Comparison of ENCODE assay signal across 28 cellular contexts in the genomic region with DNA sequence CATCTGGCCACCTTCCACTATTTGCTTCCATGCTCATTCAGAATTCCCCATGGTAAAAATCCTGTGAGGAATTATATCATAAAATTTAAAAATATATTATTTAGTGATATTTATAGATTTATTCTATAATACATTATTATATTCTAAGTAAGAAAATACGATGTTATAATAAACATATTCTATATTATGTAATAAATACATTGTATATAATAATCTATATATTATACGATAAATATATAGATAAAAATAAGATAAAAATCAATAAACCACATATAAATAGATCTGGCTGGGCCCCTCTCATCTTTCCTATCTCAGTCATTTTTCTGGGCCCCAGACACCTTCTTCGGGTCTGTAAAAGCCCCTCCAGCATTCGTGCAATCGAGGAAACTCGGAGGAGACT.
"Had no signal": no experiment of that assay in that cellular context is flagged by ENCODE, and none has a peak within 500 bp of the region (broad histone marks: within the 10 kb centered on the region; RNA-seq: fewer than 3 reads in every experiment).

No MANE protein-coding gene starts in this region.

- H3K9me3 Mint-ChIP-seq: activated naive CD4-positive, alpha-beta T cell treated with anti-CD3 and anti-CD28 coated beads, Interleukin-2, amount 50 U/mL, for 24 hours; activated T-helper 1 cell treated with anti-CD3 and anti-CD28 coated beads, Interleukin-12 subunit alpha, Interleukin-12 subunit beta, Interleukin-2, Interleukin-4 antibody, amounts not matched to agents 30 ng/mL and 10 ng/mL and 1 ng/mL, durations not matched to agents 14 hours and 24 hours and 36 hours; activated T-helper 2 cell treated with anti-CD3 and anti-CD28 coated beads, Interferon-gamma antibody, Interleukin-2, Interleukin-4, amounts not matched to agents 10 μg/mL and 5 μg/mL and 100 μg/mL, durations not matched to agents 14 hours and 24 hours and 36 hours had no signal

- H3K4me1 Mint-ChIP-seq: activated B cell treated with CpG ODN at 0.5 μM for 24 hours; activated CD8-positive, alpha-beta memory T cell treated with anti-CD3 and anti-CD28 coated beads, Interleukin-2, amount 10 ng/mL, durations not matched to agents 7 days and 5 days; activated naive CD4-positive, alpha-beta T cell treated with anti-CD3 and anti-CD28 coated beads, Interleukin-2, amount 50 U/mL, for 24 hours; activated naive CD8-positive, alpha-beta T cell treated with anti-CD3 and anti-CD28 coated beads for 36 hours; activated naive CD8-positive, alpha-beta T cell treated with anti-CD3 and anti-CD28 coated beads, Interleukin-2, amount 50 U/mL, for 24 hours had no signal

- H3K27ac ChIP-seq: adrenal gland, body of pancreas, gastrocnemius medialis, heart left ventricle, VCaP had no signal

- H3K36me3 ChIP-seq: adrenal gland, gastrocnemius medialis, heart left ventricle had no signal

- H3K4me1 ChIP-seq: adrenal gland, body of pancreas, gastrocnemius medialis, heart left ventricle had no signal

- H3K36me3 Mint-ChIP-seq: activated CD4-positive, alpha-beta memory T cell treated with anti-CD3 and anti-CD28 coated beads for 36 hours; activated CD8-positive, alpha-beta memory T cell treated with anti-CD3 and anti-CD28 coated beads, Interleukin-2, amount 10 ng/mL, durations not matched to agents 7 days and 5 days had no signal

- H3K27me3 ChIP-seq: adrenal gland, body of pancreas, gastrocnemius medialis, heart left ventricle had no signal

- FAIRE-seq: colon had no signal

- DNase-seq: activated B cell treated with CpG ODN at 0.5 μM for 24 hours; activated CD4-positive, alpha-beta memory T cell treated with anti-CD3 and anti-CD28 coated beads for 36 hours; activated CD4-positive, alpha-beta T cell treated with anti-CD3 and anti-CD28 coated beads for 48 hours; activated CD8-positive, alpha-beta memory T cell treated with anti-CD3 and anti-CD28 coated beads, Interleukin-2, amount 10 ng/mL, durations not matched to agents 7 days and 5 days; activated CD8-positive, alpha-beta memory T cell treated with anti-CD3 and anti-CD28 coated beads, Interleukin-2, amount 50 U/mL, for 4 hours; activated CD8-positive, alpha-beta T cell treated with anti-CD3 and anti-CD28 coated beads, Interleukin-2, amount 10 ng/mL, durations not matched to agents 7 days and 5 days; activated effector memory CD4-positive, alpha-beta T cell treated with anti-CD3 and anti-CD28 coated beads, Interleukin-2, amount 50 U/mL, for 16 hours; activated naive CD4-positive, alpha-beta T cell treated with anti-CD3 and anti-CD28 coated beads for 36 hours; activated naive CD8-positive, alpha-beta T cell treated with anti-CD3 and anti-CD28 coated beads for 36 hours; activated naive CD8-positive, alpha-beta T cell treated with anti-CD3 and anti-CD28 coated beads, Interleukin-2, amount 50 U/mL, for 24 hours; activated T-cell treated with anti-CD3 and anti-CD28 coated beads, Interleukin-2, amount 50 U/mL, for 1 hour; activated T-cell treated with anti-CD3 and anti-CD28 coated beads, Interleukin-2, amount 50 U/mL, for 48 hours; adrenal gland; amygdala; body of pancreas; caudate nucleus; cortex of kidney; effector CD8-positive, alpha-beta T cell; foreskin fibroblast; gastrocnemius medialis; glutamatergic neuron; heart left ventricle; T-helper 2 cell had no signal

- H3K9me3 ChIP-seq: adrenal gland, gastrocnemius medialis had no signal

- H3K27ac Mint-ChIP-seq: activated B cell treated with CpG ODN at 0.5 μM for 24 hours; activated CD4-positive, alpha-beta memory T cell treated with anti-CD3 and anti-CD28 coated beads for 36 hours; activated CD8-positive, alpha-beta memory T cell treated with anti-CD3 and anti-CD28 coated beads, Interleukin-2, amount 10 ng/mL, durations not matched to agents 7 days and 5 days; activated CD8-positive, alpha-beta T cell treated with anti-CD3 and anti-CD28 coated beads, Interleukin-2, amount 10 ng/mL, durations not matched to agents 7 days and 5 days; activated naive CD4-positive, alpha-beta T cell treated with anti-CD3 and anti-CD28 coated beads for 36 hours; activated naive CD4-positive, alpha-beta T cell treated with anti-CD3 and anti-CD28 coated beads, Interleukin-2, amount 50 U/mL, for 24 hours; activated naive CD8-positive, alpha-beta T cell treated with anti-CD3 and anti-CD28 coated beads for 36 hours; activated naive CD8-positive, alpha-beta T cell treated with anti-CD3 and anti-CD28 coated beads, Interleukin-2, amount 50 U/mL, for 24 hours; activated T-helper 1 cell treated with anti-CD3 and anti-CD28 coated beads, Interleukin-12 subunit alpha, Interleukin-12 subunit beta, Interleukin-2, Interleukin-4 antibody, amounts not matched to agents 30 ng/mL and 10 ng/mL and 1 ng/mL, durations not matched to agents 14 hours and 24 hours and 36 hours; activated T-helper 2 cell treated with anti-CD3 and anti-CD28 coated beads, Interferon-gamma antibody, Interleukin-2, Interleukin-4, amounts not matched to agents 10 μg/mL and 5 μg/mL and 100 μg/mL, durations not matched to agents 14 hours and 24 hours and 36 hours had no signal

- H3K4me3 Mint-ChIP-seq: activated B cell treated with CpG ODN at 0.5 μM for 24 hours; activated CD4-positive, alpha-beta memory T cell treated with anti-CD3 and anti-CD28 coated beads for 36 hours; activated CD8-positive, alpha-beta memory T cell treated with anti-CD3 and anti-CD28 coated beads, Interleukin-2, amount 10 ng/mL, durations not matched to agents 7 days and 5 days; activated CD8-positive, alpha-beta T cell treated with anti-CD3 and anti-CD28 coated beads, Interleukin-2, amount 10 ng/mL, durations not matched to agents 7 days and 5 days; activated naive CD4-positive, alpha-beta T cell treated with anti-CD3 and anti-CD28 coated beads for 36 hours; activated naive CD4-positive, alpha-beta T cell treated with anti-CD3 and anti-CD28 coated beads, Interleukin-2, amount 50 U/mL, for 24 hours; activated naive CD8-positive, alpha-beta T cell treated with anti-CD3 and anti-CD28 coated beads for 36 hours; activated naive CD8-positive, alpha-beta T cell treated with anti-CD3 and anti-CD28 coated beads, Interleukin-2, amount 50 U/mL, for 24 hours; activated T-helper 1 cell treated with anti-CD3 and anti-CD28 coated beads, Interleukin-12 subunit alpha, Interleukin-12 subunit beta, Interleukin-2, Interleukin-4 antibody, amounts not matched to agents 30 ng/mL and 10 ng/mL and 1 ng/mL, durations not matched to agents 14 hours and 24 hours and 36 hours had no signal

- H3K4me3 ChIP-seq: adrenal gland, body of pancreas, gastrocnemius medialis, heart left ventricle had no signal
